In genomic region chr3:124636101-124636862, GRCh38 we compare ENCODE assay signal across 20 cellular contexts.
DNase-seq lines count a peak whose midpoint lies in the region; TF ChIP-seq lines count a peak whose summit lies in the region.
"Had no signal": no experiment of that assay in that cellular context is flagged by ENCODE, and none has a peak within 500 bp of the region (broad histone marks: within the 10 kb centered on the region; RNA-seq: fewer than 3 reads in every experiment).

No MANE protein-coding gene starts in this region.

- no peak overlapping the region for H3K9ac ChIP-seq in endodermal cell (ENCODE audit: extremely low read depth, low read length, poor library complexity, severe bottlenecking)

- TF ChIP-seq CTCF in cardiac muscle cell (IDR thresholded peaks at IDR 0.05; ENCODE audit: low read depth, low read length) = no peak
- TF ChIP-seq CTCF in left ventricle myocardium inferior (IDR thresholded peaks at IDR 0.05; ENCODE audit: borderline replicate concordance) = no peak
- peak; percentile 65 for TF ChIP-seq CTCF in endodermal cell (conservative IDR thresholded peaks at IDR 0.05)
- no peak for TF ChIP-seq CTCF in glutamatergic neuron (IDR thresholded peaks at IDR 0.05; ENCODE audit: partially characterized antibody, unreplicated experiment)

- intact Hi-C loops in left ventricle myocardium inferior (cut with micrococcal nuclease) = no loop called here

- DNase-seq in cardiac muscle cell (ENCODE audit: low read depth in 1 of 2, low spot score in 1 of 2) (no peak), left ventricle myocardium inferior (no peak), endodermal cell (peak; percentile 55), glutamatergic neuron (no peak), dedifferentiated amniotic fluid mesenchymal stem cell (ENCODE audit: extremely low spot score) (no peak), NCI-H2171 (lab: John Stamatoyannopoulos, UW) (no peak)
- no peak for DNase-seq in activated naive CD4-positive, alpha-beta T cell treated with Interleukin-2 at 50 U/mL for 16 hours
- DNase-seq: activated CD4-positive, CD25-positive, alpha-beta regulatory T cell; activated CD8-positive, alpha-beta memory T cell treated with anti-CD3 and anti-CD28 coated beads, Interleukin-2, amount 10 ng/mL, durations not matched to agents 7 days and 5 days; amniotic stem cell; CD4-positive, alpha-beta T cell; DMS79 treated with DMSO at 0.1 percent for 48 hours; hypothalamus; MG63; naive thymus-derived CD8-positive, alpha-beta T cell; NCI-H187; NCI-H446 treated with DMSO at 0.1 percent for 48 hours; stimulated activated naive CD4-positive, alpha-beta T cell treated with Interleukin-2 at 50 U/mL for 16 hours; T-helper 1 cell had no signal

- no peak overlapping the region for H3K4me3 ChIP-seq in cardiac muscle cell
- no peak overlapping the region for H3K4me3 ChIP-seq in left ventricle myocardium inferior
- no peak overlapping the region for H3K4me3 ChIP-seq in endodermal cell (ENCODE audit: low read length)
- H3K4me3 ChIP-seq in muscle layer of duodenum (ENCODE audit: low read depth in 1 of 2, low read length in 2 of 2) = no peak overlapping the region
- H3K4me3 ChIP-seq: MG63 had no signal

- H3K4me1 ChIP-seq in cardiac muscle cell (ENCODE audit: low read depth) = peaks cover 34% of the 10 kb centered on the region
- peaks cover 6% of the 10 kb centered on the region for H3K4me1 ChIP-seq in left ventricle myocardium inferior
- H3K4me1 ChIP-seq in endodermal cell (ENCODE audit: control insufficient read depth, insufficient read depth, low read length) = no peaks in the 10 kb centered on the region
- H3K4me1 ChIP-seq in muscle layer of duodenum (ENCODE audit: control insufficient read depth in 1 of 2, insufficient read depth in 2 of 2, low read length in 2 of 2) = peaks cover 9 to 10% of the 10 kb centered on the region in 2 donors

- H3K36me3 ChIP-seq in cardiac muscle cell = no peaks in the 10 kb centered on the region
- peaks cover 44% of the 10 kb centered on the region for H3K36me3 ChIP-seq in left ventricle myocardium inferior
- no peaks in the 10 kb centered on the region for H3K36me3 ChIP-seq in endodermal cell (ENCODE audit: control insufficient read depth, insufficient read depth, low read length)
- H3K36me3 ChIP-seq in muscle layer of duodenum (ENCODE audit: control insufficient read depth in 1 of 2, insufficient read depth in 2 of 2, low read length in 2 of 2) = peaks cover 0 to 8% of the 10 kb centered on the region in 2 donors
- H3K36me3 ChIP-seq: MG63 had no signal

- H3K9me3 ChIP-seq in cardiac muscle cell (ENCODE audit: low read depth) (no peaks in the 10 kb centered on the region), left ventricle myocardium inferior (replicated peaks) (no peaks in the 10 kb centered on the region), endodermal cell (ENCODE audit: control insufficient read depth, low read length) (no peaks in the 10 kb centered on the region), muscle layer of duodenum (ENCODE audit: control insufficient read depth in 1 of 2, low read length in 2 of 2) (no peaks in the 10 kb centered on the region)
- H3K9me3 ChIP-seq: MG63 had no signal

- WGBS in endodermal cell (ENCODE audit: insufficient coverage in 1 of 2, insufficient read length in 1 of 2), 2 experiments = 67 to 94% methylated on average over 2 to 4 of the region's 5 CpGs

- H3K27ac Mint-ChIP-seq in endodermal cell = no peak overlapping the region
- no peak overlapping the region for H3K27ac Mint-ChIP-seq in glutamatergic neuron (ENCODE audit: unreplicated experiment)
- H3K27ac Mint-ChIP-seq: activated CD8-positive, alpha-beta memory T cell treated with anti-CD3 and anti-CD28 coated beads, Interleukin-2, amount 10 ng/mL, durations not matched to agents 7 days and 5 days; CD4-positive, alpha-beta T cell had no signal

- H3K36me3 Mint-ChIP-seq in endodermal cell (ENCODE audit: low read depth) (no peaks in the 10 kb centered on the region), glutamatergic neuron (ENCODE audit: unreplicated experiment) (peaks cover 7% of the 10 kb centered on the region)
- H3K36me3 Mint-ChIP-seq: activated CD8-positive, alpha-beta memory T cell treated with anti-CD3 and anti-CD28 coated beads, Interleukin-2, amount 10 ng/mL, durations not matched to agents 7 days and 5 days; naive thymus-derived CD8-positive, alpha-beta T cell had no signal

- H3K4me3 Mint-ChIP-seq in endodermal cell = no peak overlapping the region
- H3K4me3 Mint-ChIP-seq in glutamatergic neuron (ENCODE audit: unreplicated experiment) = no peak overlapping the region
- H3K4me3 Mint-ChIP-seq: activated CD8-positive, alpha-beta memory T cell treated with anti-CD3 and anti-CD28 coated beads, Interleukin-2, amount 10 ng/mL, durations not matched to agents 7 days and 5 days; CD4-positive, alpha-beta T cell; naive thymus-derived CD8-positive, alpha-beta T cell had no signal

- H3K9me3 Mint-ChIP-seq in endodermal cell (no peaks in the 10 kb centered on the region), glutamatergic neuron (ENCODE audit: unreplicated experiment) (peaks cover 8% of the 10 kb centered on the region)
- H3K9me3 Mint-ChIP-seq: CD4-positive, alpha-beta T cell; naive thymus-derived CD8-positive, alpha-beta T cell had no signal

- H3K4me1 Mint-ChIP-seq in endodermal cell (peaks cover 33% of the 10 kb centered on the region), glutamatergic neuron (ENCODE audit: low read depth, unreplicated experiment) (peaks cover 8% of the 10 kb centered on the region)

- H3K27ac ChIP-seq in cardiac muscle cell (peak overlapping the region; percentile 90), left ventricle myocardium inferior (replicated peaks) (no peak overlapping the region), endodermal cell (ENCODE audit: low read depth, low read length) (no peak overlapping the region), muscle layer of duodenum (ENCODE audit: low read length) (peak overlapping the region; percentile 81)

- H3K27me3 ChIP-seq in cardiac muscle cell = no peaks in the 10 kb centered on the region
- H3K27me3 ChIP-seq in left ventricle myocardium inferior (ENCODE audit: low read depth) = no peaks in the 10 kb centered on the region
- no peaks in the 10 kb centered on the region for H3K27me3 ChIP-seq in endodermal cell (ENCODE audit: control insufficient read depth, insufficient read depth, low read length, poor library complexity, severe bottlenecking)
- no peaks in the 10 kb centered on the region for H3K27me3 ChIP-seq in muscle layer of duodenum (ENCODE audit: low read depth, low read length)

- H3K27me3 Mint-ChIP-seq in endodermal cell (ENCODE audit: insufficient read depth) = no peaks in the 10 kb centered on the region
- H3K27me3 Mint-ChIP-seq in glutamatergic neuron (ENCODE audit: unreplicated experiment) = peaks cover 5% of the 10 kb centered on the region
- H3K27me3 Mint-ChIP-seq: CD4-positive, alpha-beta T cell had no signal

Comparison
In these comparisons a context has a peak if more than half of its experiments do, and no peak if none do; other contexts are left out.
1. H3K27ac ChIP-seq: peak in cardiac muscle cell (single experiment) and muscle layer of duodenum (single experiment); none in left ventricle myocardium inferior (single experiment) and endodermal cell (single experiment).